ENCODE assay signal across 13 cellular contexts in genomic region chr15:76190070-76190564, GRCh38.
A peak's percentile ranks its signal among the peaks of the same experiment; 100 is the strongest.
DNase-seq lines count a peak whose midpoint lies in the region; ATAC-seq and TF ChIP-seq lines count a peak whose summit lies in the region.
"Had no signal": no experiment of that assay in that cellular context is flagged by ENCODE, and none has a peak within 500 bp of the region (broad histone marks: within the 10 kb centered on the region; RNA-seq: fewer than 3 reads in every experiment).

No MANE protein-coding gene starts in this region.

- peaks cover 24% of the 10 kb centered on the region for H3K27me3 Mint-ChIP-seq in memory B cell
- H3K27me3 Mint-ChIP-seq in type B pancreatic cell: peaks cover 16% of the 10 kb centered on the region

- 58% methylated on average over 12 of the region's 12 CpGs for WGBS in mammary epithelial cell (ENCODE audit: low coverage, missing lambda C conversion rate)
- WGBS in SK-N-SH (ENCODE audit: low lambda C conversion rate): 55% methylated on average over 10 of the region's 12 CpGs
- WGBS in smooth muscle cell (ENCODE audit: low lambda C conversion rate): 74% methylated on average over 12 of the region's 12 CpGs

- H3K27ac Mint-ChIP-seq in memory B cell (no peak overlapping the region), type B pancreatic cell (peak overlapping the region; percentile 76)
- H3K27ac Mint-ChIP-seq: activated CD8-positive, alpha-beta T cell treated with anti-CD3 and anti-CD28 coated beads, Interleukin-2, amount 10 ng/mL, durations not matched to agents 7 days and 5 days; activated T-helper 1 cell treated with anti-CD3 and anti-CD28 coated beads, Interleukin-12 subunit alpha, Interleukin-12 subunit beta, Interleukin-2, Interleukin-4 antibody, amounts not matched to agents 30 ng/mL and 10 ng/mL and 1 ng/mL, durations not matched to agents 14 hours and 24 hours and 36 hours; CD8-positive, alpha-beta T cell had no signal

- H3K9me3 Mint-ChIP-seq in memory B cell (peaks cover 1% of the 10 kb centered on the region), type B pancreatic cell (peaks cover 3% of the 10 kb centered on the region)
- H3K9me3 Mint-ChIP-seq: activated T-helper 1 cell treated with anti-CD3 and anti-CD28 coated beads, Interleukin-12 subunit alpha, Interleukin-12 subunit beta, Interleukin-2, Interleukin-4 antibody, amounts not matched to agents 30 ng/mL and 10 ng/mL and 1 ng/mL, durations not matched to agents 14 hours and 24 hours and 36 hours; CD8-positive, alpha-beta T cell had no signal

- H3K4me3 ChIP-seq in mammary epithelial cell (replicated peaks in 1 of 3; ENCODE audit: insufficient read depth in 1 of 3, low read depth in 2 of 3, low read length in 3 of 3) (no peak overlapping the region), breast epithelium (no peak overlapping the region), SK-N-SH (ENCODE audit: low read depth in 2 of 2, low read length in 1 of 2) (no peak overlapping the region), smooth muscle cell (no peak overlapping the region)

- peak overlapping the region; percentile 77 for H2AFZ ChIP-seq in mammary epithelial cell (ENCODE audit: low read depth, low read length)
- H2AFZ ChIP-seq in SK-N-SH (ENCODE audit: low read depth): no peak overlapping the region
- no peak overlapping the region for H2AFZ ChIP-seq in smooth muscle cell (ENCODE audit: low read depth)

- H3K9ac ChIP-seq in mammary epithelial cell (ENCODE audit: insufficient read depth, low read length) (no peak overlapping the region), SK-N-SH (no peak overlapping the region), smooth muscle cell (ENCODE audit: low read depth) (no peak overlapping the region)

- ATAC-seq in memory B cell (ENCODE audit: low read depth): no peak

- DNase-seq in mammary epithelial cell (no peak), breast epithelium (ENCODE audit: low spot score in 2 of 2) (no peak), SK-N-SH (no peak), memory B cell (ENCODE audit: low spot score in 2 of 2) (no peak), type B pancreatic cell (ENCODE audit: extremely low spot score, unreplicated experiment) (no peak), smooth muscle cell (lab: John Stamatoyannopoulos, UW; ENCODE audit: unreplicated experiment) (no peak), T-helper 9 cell (no peak), iPS-NIHi11 (ENCODE audit: low spot score) (no peak)
- DNase-seq: NCI-H187 treated with DMSO at 0.1 percent for 48 hours, NCI-H510A had no signal

- TF ChIP-seq EP300 in SK-N-SH (IDR thresholded peaks at IDR 0.05; ENCODE audit: borderline replicate concordance in 1 of 2, low read depth in 1 of 2, low read length in 1 of 2): no peak

- no peaks in the 10 kb centered on the region for H3K9me2 ChIP-seq in SK-N-SH

- in situ Hi-C loops in mammary epithelial cell (cut with MboI; ENCODE audit: low sequenced_read_pairs in 2 of 2): no loop called here

- TF ChIP-seq RAD21 in SK-N-SH (IDR thresholded peaks at IDR 0.05; ENCODE audit: low read length): no peak

- H3K79me2 ChIP-seq in mammary epithelial cell (ENCODE audit: insufficient read depth, low read length) (no peaks in the 10 kb centered on the region), SK-N-SH (ENCODE audit: insufficient read depth) (no peaks in the 10 kb centered on the region), smooth muscle cell (ENCODE audit: low read depth) (no peaks in the 10 kb centered on the region)

- TF ChIP-seq POLR2A in breast epithelium (IDR thresholded peaks at IDR 0.05): no peak

- H3F3A ChIP-seq in SK-N-SH (replicated peaks; ENCODE audit: insufficient read depth) (no peaks in the 10 kb centered on the region), smooth muscle cell (ENCODE audit: low read depth) (no peaks in the 10 kb centered on the region)

- H3K4me1 Mint-ChIP-seq in memory B cell (peaks cover 11% of the 10 kb centered on the region), type B pancreatic cell (ENCODE audit: unreplicated experiment) (peaks cover 23% of the 10 kb centered on the region)

- H3K4me1 ChIP-seq in mammary epithelial cell (ENCODE audit: insufficient read depth, low read length): peaks cover 14% of the 10 kb centered on the region
- H3K4me1 ChIP-seq in breast epithelium: no peaks in the 10 kb centered on the region
- peaks cover 3 to 5% of the 10 kb centered on the region in 2 experiments; a peak in 1 of 4 replicates for H3K4me1 ChIP-seq in SK-N-SH (ENCODE audit: control insufficient read depth in 1 of 2, insufficient read depth in 2 of 2, low read depth in 1 of 2, low read length in 1 of 2)
- H3K4me1 ChIP-seq in smooth muscle cell (ENCODE audit: low read depth): no peaks in the 10 kb centered on the region

- H3K27me3 ChIP-seq in mammary epithelial cell (ENCODE audit: insufficient read depth, low read length) (no peaks in the 10 kb centered on the region), breast epithelium (peaks cover 0 to 4% of the 10 kb centered on the region in 2 donors), SK-N-SH (ENCODE audit: insufficient read depth) (no peaks in the 10 kb centered on the region), smooth muscle cell (ENCODE audit: low read depth) (peaks cover 6% of the 10 kb centered on the region)

- dilution Hi-C loops in mammary epithelial cell (cut with HindIII; ENCODE audit: low sequenced_read_pairs): no loop called here

- H3K36me3 ChIP-seq in mammary epithelial cell (ENCODE audit: insufficient read depth, low read length) (no peaks in the 10 kb centered on the region), breast epithelium (no peaks in the 10 kb centered on the region), SK-N-SH (replicated peaks in 1 of 2; ENCODE audit: control insufficient read depth in 1 of 2, insufficient read depth in 2 of 2, low read length in 1 of 2) (no peaks in the 10 kb centered on the region), smooth muscle cell (ENCODE audit: low read depth) (no peaks in the 10 kb centered on the region)

- H3K36me3 Mint-ChIP-seq in memory B cell (no peaks in the 10 kb centered on the region), type B pancreatic cell (peaks cover 4% of the 10 kb centered on the region)
- H3K36me3 Mint-ChIP-seq: CD8-positive, alpha-beta T cell had no signal

- H4K20me1 ChIP-seq in mammary epithelial cell (ENCODE audit: insufficient read depth, low read length) (no peaks in the 10 kb centered on the region), SK-N-SH (ENCODE audit: insufficient read depth) (no peaks in the 10 kb centered on the region), smooth muscle cell (ENCODE audit: low read depth) (no peaks in the 10 kb centered on the region)

- CTCF ChIA-PET in mammary epithelial cell (lab: Charles Lee; ENCODE audit: low non-redundant PET): interaction anchor here (0.6 kb wide), 1 partner anchor 201 kb away, joined by 3 read pairs; no protein-coding TSS in a partner anchor
- CTCF ChIA-PET in SK-N-SH (lab: Yijun Ruan, JAX): interaction anchor here (0.6 to 4.5 kb wide), 28 partner anchors 8 to 678 kb away, joined by 3 to 29 read pairs (median 6); partner anchors contain the start of gene ISL2

- TF ChIP-seq CTCF in mammary epithelial cell (conservative IDR thresholded peaks at IDR 0.05 in 1 of 2, IDR thresholded peaks at IDR 0.05 in 1 of 2; ENCODE audit: extremely low read depth in 1 of 2, insufficient read depth in 1 of 2, low read depth in 1 of 2, low read length in 2 of 2) (no peak), breast epithelium (IDR thresholded peaks at IDR 0.05) (no peak), SK-N-SH (IDR thresholded peaks at IDR 0.05) (no peak), type B pancreatic cell (conservative IDR thresholded peaks at IDR 0.05) (no peak), smooth muscle cell (IDR thresholded peaks at IDR 0.05; ENCODE audit: borderline replicate concordance, insufficient read depth, poor library complexity, severe bottlenecking) (no peak)

- POLR2A ChIA-PET in SK-N-SH (lab: Yijun Ruan, JAX): interaction anchor here (1.5 kb wide), 1 partner anchor 146 kb away, joined by 3 read pairs; no protein-coding TSS in a partner anchor

- BruUV-seq in mammary epithelial cell (replicated peaks; lab: Mats Ljungman, UMichigan): no TSS peak

- intact Hi-C loops in mammary epithelial cell (cut with micrococcal nuclease): loop anchor here (1.0 to 2.0 kb wide), 5 partner anchors 39 to 677 kb away; no protein-coding TSS in a partner anchor
- intact Hi-C loops in breast epithelium (cut with DNase I; ENCODE audit: low total_unique reads): no loop called here

- no peak overlapping the region for H3K27ac ChIP-seq in mammary epithelial cell (ENCODE audit: insufficient read depth, low read depth, low read length)
- H3K27ac ChIP-seq in breast epithelium: no peak overlapping the region
- H3K27ac ChIP-seq in SK-N-SH (ENCODE audit: low read depth in 2 of 2, low read length in 1 of 2): no peak overlapping the region
- no peak overlapping the region for H3K27ac ChIP-seq in smooth muscle cell (ENCODE audit: low read depth)

- H3K9me3 ChIP-seq in mammary epithelial cell (replicated peaks; ENCODE audit: insufficient read depth, low read length) (no peaks in the 10 kb centered on the region), breast epithelium (no peaks in the 10 kb centered on the region), SK-N-SH (no peaks in the 10 kb centered on the region), smooth muscle cell (replicated peaks; ENCODE audit: low read depth) (no peaks in the 10 kb centered on the region)

- peak overlapping the region; percentile 55 for H3K4me3 Mint-ChIP-seq in memory B cell
- H3K4me3 Mint-ChIP-seq in type B pancreatic cell: peak overlapping the region; percentile 78

- H3K4me2 ChIP-seq in mammary epithelial cell (ENCODE audit: insufficient read depth, low read depth, low read length) (peak overlapping the region; percentile 63), SK-N-SH (0 out of 2 replicates have a peak overlapping the region, but pooled peaks have one; percentile 34), smooth muscle cell (no peak overlapping the region)

TF ChIP-seq in SK-N-SH, 30 proteins besides CTCF, POLR2A, EP300 and RAD21:
- TF ChIP-seq FOXM1 (IDR thresholded peaks at IDR 0.05; ENCODE audit: low read depth): no peak
- TF ChIP-seq PBX3 (IDR thresholded peaks at IDR 0.05): no peak
- no peak for TF ChIP-seq MEF2A (IDR thresholded peaks at IDR 0.05; ENCODE audit: borderline replicate concordance, low read depth)
